8 cellular contexts compared by ENCODE assay signal in the genomic region with DNA sequence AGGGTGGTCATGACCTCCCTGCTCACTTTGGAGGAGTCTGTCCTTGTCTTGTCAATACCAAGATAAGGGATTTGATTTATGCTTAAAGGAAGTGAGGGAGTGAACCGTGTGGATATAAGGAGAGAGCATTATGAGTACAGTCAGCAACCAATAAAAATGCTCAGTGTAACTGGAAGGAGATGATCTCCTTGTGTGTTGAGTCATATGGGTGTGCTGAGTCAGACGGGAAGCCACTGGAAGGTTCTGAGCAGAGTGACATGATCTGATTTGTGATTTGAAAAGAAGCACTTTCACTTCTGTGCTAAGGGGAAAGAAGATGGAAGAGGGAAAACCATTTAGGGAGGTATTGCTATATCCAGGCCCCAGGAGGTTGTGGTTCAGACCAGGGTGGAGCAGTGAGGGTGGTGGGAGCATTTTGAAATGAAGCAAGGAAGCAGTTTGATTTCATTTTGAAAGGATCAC. TPM values are rescaled to one million over a fixed set of nuclear protein-coding genes. Genes with fewer than 3 reads are reported as not detected.
DNase-seq lines count a peak whose midpoint lies in the region; ATAC-seq and TF ChIP-seq lines count a peak whose summit lies in the region.

No MANE protein-coding gene starts in this region.

- H3K36me3 Mint-ChIP-seq in CD14-positive monocyte: peaks cover 4 to 7% of the 10 kb centered on the region in 2 donors
- H3K36me3 Mint-ChIP-seq in dendritic cell treated with granulocyte-macrophage colony-stimulating factor and Interleukin-4, amounts not matched to agents 40 ng/mL and 50 ng/mL, for 4 days (ENCODE audit: low read depth): peaks cover 17% of the 10 kb centered on the region

- H3K9me3 Mint-ChIP-seq in CD14-positive monocyte: peaks cover 0 to 2% (median 0%) of the 10 kb centered on the region in 7 donors
- no peaks in the 10 kb centered on the region for H3K9me3 Mint-ChIP-seq in dendritic cell treated with granulocyte-macrophage colony-stimulating factor and Interleukin-4, amounts not matched to agents 40 ng/mL and 50 ng/mL, for 4 days

- ATAC-seq in HG02610 (IDR thresholded peaks at IDR 0.05; ENCODE audit: unreplicated experiment): peak; percentile 31
- no peak for ATAC-seq in GM21423 (IDR thresholded peaks at IDR 0.05; ENCODE audit: unreplicated experiment)

- intact Hi-C loops in CD14-positive monocyte (cut with micrococcal nuclease): loop anchor here in 1 of 2 donors (10.0 kb wide), 1 partner anchor 704 kb away; a partner anchor contains a TSS
- intact Hi-C loops in dendritic cell treated with granulocyte-macrophage colony-stimulating factor and Interleukin-4, amounts not matched to agents 40 ng/mL and 50 ng/mL, for 4 days (cut with micrococcal nuclease): loop anchor here (5.0 to 10.0 kb wide), 2 partner anchors 587 to 1426 kb away; a partner anchor contains a TSS

- peak; percentile 85 for DNase-seq in CD14-positive monocyte (ENCODE audit: low spot score)
- DNase-seq in T-helper 22 cell (ENCODE audit: low read depth): peak; percentile 34
- DNase-seq in occipital lobe (lab: John Stamatoyannopoulos, UW): peak; percentile 25
- DNase-seq in NCI-H2171 (lab: John Stamatoyannopoulos, UW): no peak
- DNase-seq in hippocampal formation (lab: John Stamatoyannopoulos, UW): no peak

- peak overlapping the region; percentile 65 to 81 for H3K4me3 Mint-ChIP-seq in CD14-positive monocyte
- peak overlapping the region; percentile 37 for H3K4me3 Mint-ChIP-seq in dendritic cell treated with granulocyte-macrophage colony-stimulating factor and Interleukin-4, amounts not matched to agents 40 ng/mL and 50 ng/mL, for 4 days

- H3K4me1 Mint-ChIP-seq in CD14-positive monocyte: peaks cover 45% of the 10 kb centered on the region
- H3K4me1 Mint-ChIP-seq in dendritic cell treated with granulocyte-macrophage colony-stimulating factor and Interleukin-4, amounts not matched to agents 40 ng/mL and 50 ng/mL, for 4 days (ENCODE audit: low read depth): peaks cover 44% of the 10 kb centered on the region

- no peak for TF ChIP-seq CTCF in CD14-positive monocyte (IDR thresholded peaks at IDR 0.05)

- peak overlapping the region; percentile 96 to 99 (median 98) for H3K27ac Mint-ChIP-seq in CD14-positive monocyte
- peak overlapping the region; percentile 84 for H3K27ac Mint-ChIP-seq in dendritic cell treated with granulocyte-macrophage colony-stimulating factor and Interleukin-4, amounts not matched to agents 40 ng/mL and 50 ng/mL, for 4 days

- peaks cover 1 to 7% (median 7%) of the 10 kb centered on the region in 3 donors for H3K27me3 Mint-ChIP-seq in CD14-positive monocyte (ENCODE audit: low read depth in 3 of 3)
- H3K27me3 Mint-ChIP-seq in dendritic cell treated with granulocyte-macrophage colony-stimulating factor and Interleukin-4, amounts not matched to agents 40 ng/mL and 50 ng/mL, for 4 days: peaks cover 9% of the 10 kb centered on the region

RNA-seq across cellular contexts. Expression of a gene that starts 2.5 kb away (rescaled TPM):
- 10 to 100 TPM; 26.9 to 27.9 TPM for polyA plus RNA-seq in CD14-positive monocyte
- total RNA-seq in occipital lobe: 35.4 TPM

RNA-seq across cellular contexts. Expression of a gene that starts 19.4 kb away (rescaled TPM):
- 10 to 100 TPM; 18.5 to 19.7 TPM for polyA plus RNA-seq in CD14-positive monocyte
- 21.5 TPM for total RNA-seq in occipital lobe

Comparison
In these comparisons a context has a peak if more than half of its experiments do, and no peak if none do; other contexts are left out.
1. DNase-seq: peak in CD14-positive monocyte (single experiment), T-helper 22 cell (single experiment) and occipital lobe (single experiment); none in NCI-H2171 (single experiment) and hippocampal formation (0 of 2).